Comparison of ENCODE assay signal across 21 cellular contexts in the genomic region with DNA sequence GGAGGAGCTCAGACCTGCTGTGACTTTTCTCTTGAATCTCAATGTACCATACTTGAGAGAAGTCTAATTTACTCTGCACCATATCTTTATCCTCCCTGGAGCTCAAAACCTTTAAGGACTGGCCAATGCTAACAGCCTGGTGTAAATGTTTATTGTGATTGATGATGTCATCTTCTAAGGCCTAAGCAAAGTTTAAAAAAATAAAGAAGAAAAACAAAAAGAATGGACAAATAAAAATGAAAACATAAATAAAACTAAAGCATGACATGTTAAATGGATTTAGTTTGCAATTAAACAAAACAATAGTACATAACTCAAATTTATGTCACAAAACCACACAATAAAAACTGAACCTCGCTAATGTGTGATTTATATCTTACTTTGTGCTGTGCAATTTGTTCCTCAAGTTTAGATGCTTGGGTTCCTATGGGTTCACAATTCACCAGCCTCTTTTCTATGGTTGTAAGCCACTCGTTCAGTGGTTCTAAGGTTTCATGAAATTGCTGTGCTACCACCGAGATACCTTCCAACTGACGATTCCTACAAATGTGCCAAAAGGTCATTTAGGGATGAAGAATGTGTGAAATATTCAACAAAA.
DNase-seq lines count a peak whose midpoint lies in the region; ATAC-seq, FAIRE-seq and TF ChIP-seq lines count a peak whose summit lies in the region.
"Had no signal": no experiment of that assay in that cellular context is flagged by ENCODE, and none has a peak within 500 bp of the region (broad histone marks: within the 10 kb centered on the region; RNA-seq: fewer than 3 reads in every experiment).

No MANE protein-coding gene starts in this region.

- no peak overlapping the region for H3K27ac Mint-ChIP-seq in activated T-cell treated with anti-CD3 and anti-CD28 coated beads, Interleukin-2, amount 50 U/mL, for 24 hours
- H3K27ac Mint-ChIP-seq: CD4-positive, CD25-positive, alpha-beta regulatory T cell; T-helper 1 cell treated with Interleukin-12 subunit alpha and Interleukin-12 subunit beta and Interleukin-4 antibody, amounts not matched to agents 30 μg/mL and 1 μg/mL, for 36 hours had no signal

- no peaks in the 10 kb centered on the region for H3K4me1 Mint-ChIP-seq in activated T-cell treated with anti-CD3 and anti-CD28 coated beads, Interleukin-2, amount 50 U/mL, for 24 hours (ENCODE audit: low read depth)
- H3K4me1 Mint-ChIP-seq: CD4-positive, CD25-positive, alpha-beta regulatory T cell had no signal

- H3K9me3 ChIP-seq in psoas muscle, result no peaks in the 10 kb centered on the region

- H3K9me3 Mint-ChIP-seq in activated T-cell treated with anti-CD3 and anti-CD28 coated beads, Interleukin-2, amount 50 U/mL, for 24 hours, result no peaks in the 10 kb centered on the region
- H3K9me3 Mint-ChIP-seq: T-helper 1 cell treated with Interleukin-12 subunit alpha and Interleukin-12 subunit beta and Interleukin-4 antibody, amounts not matched to agents 30 μg/mL and 1 μg/mL, for 36 hours had no signal

- peaks cover 8 to 98% of the 10 kb centered on the region in 2 donors for H3K36me3 ChIP-seq in psoas muscle (ENCODE audit: insufficient read depth in 1 of 2, low read depth in 1 of 2)

- peaks cover 3% of the 10 kb centered on the region for H3K4me1 ChIP-seq in psoas muscle

- intact Hi-C loops in psoas muscle (cut with DNase I), result no loop called here

- DNase-seq in D721Med (ENCODE audit: insufficient read length, low spot score) (no peak), M059J (ENCODE audit: low read depth) (peak; percentile 64), fibroblast of mammary gland (ENCODE audit: low read depth) (peak; percentile 20), psoas muscle (no peak), NCI-H1694 treated with DMSO at 0.1 percent for 48 hours (lab: John Stamatoyannopoulos, UW) (no peak), NCI-H524 treated with DMSO at 0.1 percent for 48 hours (lab: John Stamatoyannopoulos, UW) (no peak)
- no peak for DNase-seq in activated T-cell treated with anti-CD3 and anti-CD28 coated beads, Interleukin-2, amount 50 U/mL, for 24 hours
- DNase-seq: activated CD4-positive, alpha-beta T cell treated with anti-CD3 and anti-CD28 coated beads, Interleukin-2, amount 50 U/mL, for 48 hours; activated gamma-delta T cell treated with Interleukin-2 at 50 U/mL for 16 hours; CD4-positive, CD25-positive, alpha-beta regulatory T cell; DMS53; head of caudate nucleus; KBM-7; NCI-H1105; NCI-H748 treated with DMSO at 0.1 percent for 48 hours; Right ventricle myocardium superior; stimulated activated CD4-positive, alpha-beta T cell treated with anti-CD3 and anti-CD28 coated beads, Interleukin-4, amount 100 ng/mL, for 4 hours had no signal

- no peaks in the 10 kb centered on the region for H3K27me3 Mint-ChIP-seq in activated T-cell treated with anti-CD3 and anti-CD28 coated beads, Interleukin-2, amount 50 U/mL, for 24 hours
- H3K27me3 Mint-ChIP-seq: CD4-positive, CD25-positive, alpha-beta regulatory T cell had no signal

- 24 to 37% (median 36%) methylated on average over 4 of the region's 4 CpGs for WGBS in psoas muscle, 3 donors

- no peak overlapping the region for H3K4me3 Mint-ChIP-seq in activated T-cell treated with anti-CD3 and anti-CD28 coated beads, Interleukin-2, amount 50 U/mL, for 24 hours
- H3K4me3 Mint-ChIP-seq: CD4-positive, CD25-positive, alpha-beta regulatory T cell; T-helper 1 cell treated with Interleukin-12 subunit alpha and Interleukin-12 subunit beta and Interleukin-4 antibody, amounts not matched to agents 30 μg/mL and 1 μg/mL, for 36 hours had no signal

- ATAC-seq in psoas muscle (no peak), HG03139 (IDR thresholded peaks at IDR 0.05; ENCODE audit: unreplicated experiment) (no peak)
- ATAC-seq: esophagus mucosa had no signal

- TF ChIP-seq CTCF in D721Med (IDR thresholded peaks at IDR 0.05; ENCODE audit: insufficient read depth, missing control alignments) (no peak), fibroblast of mammary gland (conservative IDR thresholded peaks at IDR 0.05; ENCODE audit: control insufficient read depth, insufficient read depth, low read depth, low read length) (no peak), psoas muscle (IDR thresholded peaks at IDR 0.05) (no peak)

- H3K36me3 Mint-ChIP-seq in activated T-cell treated with anti-CD3 and anti-CD28 coated beads, Interleukin-2, amount 50 U/mL, for 24 hours (ENCODE audit: low read depth), result no peaks in the 10 kb centered on the region
- H3K36me3 Mint-ChIP-seq: CD4-positive, CD25-positive, alpha-beta regulatory T cell had no signal

- H3K27ac ChIP-seq in psoas muscle, result peak overlapping the region; percentile 52
- H3K27ac ChIP-seq: VCaP had no signal

- no peak overlapping the region for H3K4me3 ChIP-seq in fibroblast of mammary gland (ENCODE audit: control insufficient read depth, low read depth, low read length)
- no peak overlapping the region for H3K4me3 ChIP-seq in psoas muscle

- no peaks in the 10 kb centered on the region for H3K27me3 ChIP-seq in psoas muscle (ENCODE audit: insufficient read depth in 3 of 3, low read length in 2 of 3)

- FAIRE-seq in D721Med (lab: Jason Lieb, UNC), result peak; percentile 35

Comparison
In these comparisons a context has a peak if more than half of its experiments do, and no peak if none do; other contexts are left out.
1. DNase-seq: peak in M059J (single experiment) and fibroblast of mammary gland (single experiment); none in D721Med (single experiment), psoas muscle (0 of 2), NCI-H1694 treated with DMSO at 0.1 percent for 48 hours (single experiment), activated T-cell treated with anti-CD3 and anti-CD28 coated beads, Interleukin-2, amount 50 U/mL, for 24 hours (single experiment) and NCI-H524 treated with DMSO at 0.1 percent for 48 hours (single experiment).